Comparison of ENCODE assay signal across 28 cellular contexts in the genomic region with DNA sequence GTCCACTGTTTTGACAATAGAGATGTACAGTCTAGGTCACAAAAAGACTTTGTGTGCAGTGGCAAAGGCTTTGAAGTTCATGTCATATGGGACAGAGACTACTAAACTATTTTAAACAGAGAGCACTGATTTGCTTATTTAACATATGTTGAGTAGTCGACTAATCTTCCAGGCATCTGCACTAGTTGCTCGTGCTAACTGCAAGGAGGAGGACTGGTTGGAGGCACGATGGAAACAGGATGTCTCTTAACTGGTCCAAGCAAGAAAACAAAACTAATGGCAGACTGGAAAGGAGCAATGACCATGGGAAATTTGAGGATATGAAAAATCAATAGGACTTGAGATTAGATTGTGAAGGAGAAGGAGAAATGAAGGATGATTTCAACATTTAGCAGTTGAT. TPM values are rescaled to one million over a fixed set of nuclear protein-coding genes. Genes with fewer than 3 reads are reported as not detected.
DNase-seq lines count a peak whose midpoint lies in the region; ATAC-seq, FAIRE-seq and TF ChIP-seq lines count a peak whose summit lies in the region.
"Had no signal": no experiment of that assay in that cellular context is flagged by ENCODE, and none has a peak within 500 bp of the region (broad histone marks: within the 10 kb centered on the region; RNA-seq: fewer than 3 reads in every experiment).

No MANE protein-coding gene starts in this region.

- no peak overlapping the region for H3K23ac ChIP-seq in IMR-90 (ENCODE audit: low read depth, low read length)
- H3K23ac ChIP-seq in mesendoderm (ENCODE audit: low read length), result no peak overlapping the region

- TF ChIP-seq CTCF in IMR-90 (conservative IDR thresholded peaks at IDR 0.05; ENCODE audit: low read depth, low read length) (no peak), choroid plexus epithelial cell (conservative IDR thresholded peaks at IDR 0.05; ENCODE audit: low read depth, low read length) (no peak)

- H3K4me2 ChIP-seq in IMR-90 (ENCODE audit: low read depth, low read length) (peak overlapping the region; percentile 45), mesendoderm (ENCODE audit: low read length) (no peak overlapping the region)

- intact Hi-C loops in IMR-90 (cut with micrococcal nuclease), result loop anchor here (5.0 kb wide), 1 partner anchor 292 kb away; no protein-coding TSS in a partner anchor

- H3K79me2 ChIP-seq in mesendoderm (ENCODE audit: control insufficient read depth, insufficient read depth, low read length), result no peaks in the 10 kb centered on the region

- H4K5ac ChIP-seq in IMR-90 (ENCODE audit: low read depth, low read length) (peak overlapping the region; percentile 18; the same call in 1 of the 2 replicates), mesendoderm (ENCODE audit: low read length) (no peak overlapping the region)

- H3K14ac ChIP-seq in IMR-90 (replicated peaks; ENCODE audit: low read depth, low read length), result no peak overlapping the region

- H3K79me1 ChIP-seq in IMR-90 (ENCODE audit: low read depth in 1 of 2, low read length in 2 of 2) (peaks cover 10 to 37% of the 10 kb centered on the region in 2 experiments; a peak in 2 of 4 replicates), mesendoderm (ENCODE audit: low read length) (peaks cover 1% of the 10 kb centered on the region)

- H3K27ac ChIP-seq in IMR-90 (ENCODE audit: insufficient read depth, low read length) (peak overlapping the region; percentile 87; the same call in 1 of the 2 replicates), mesendoderm (ENCODE audit: low read depth, low read length) (no peak overlapping the region)
- H3K27ac ChIP-seq: gastrocnemius medialis, Peyer's patch, psoas muscle, transverse colon, VCaP had no signal

- H2BK5ac ChIP-seq in IMR-90 (ENCODE audit: low read depth, low read length, poor library complexity, severe bottlenecking) (peak overlapping the region; percentile 83), mesendoderm (ENCODE audit: low read length) (no peak overlapping the region)

- no peak overlapping the region; the same call in 1 of the 2 replicates for H2AK5ac ChIP-seq in IMR-90 (ENCODE audit: low read depth, low read length)
- no peak overlapping the region for H2AK5ac ChIP-seq in mesendoderm (ENCODE audit: low read length)

- no peaks in the 10 kb centered on the region for H3K9me3 ChIP-seq in IMR-90 (ENCODE audit: control insufficient read depth, insufficient read depth, low read length)
- H3K9me3 ChIP-seq: gastrocnemius medialis, Peyer's patch, psoas muscle, transverse colon had no signal

- H3K4me1 ChIP-seq in IMR-90 (ENCODE audit: control insufficient read depth, insufficient read depth, low read length) (peaks cover 10% of the 10 kb centered on the region), mesendoderm (ENCODE audit: control insufficient read depth, low read depth, low read length) (no peaks in the 10 kb centered on the region)
- H3K4me1 ChIP-seq: gastrocnemius medialis, Peyer's patch, psoas muscle had no signal

- H4K20me1 ChIP-seq in IMR-90 (ENCODE audit: insufficient read depth, low read length), result peaks cover 8% of the 10 kb centered on the region; the same call in 1 of the 2 replicates

- no peak for FAIRE-seq in H54 (lab: Jason Lieb, UNC)
- FAIRE-seq: astrocyte, H1 had no signal

- ATAC-seq in IMR-90 (ENCODE audit: low read depth) (peak; percentile 73), GM19463 (IDR thresholded peaks at IDR 0.05; ENCODE audit: unreplicated experiment) (no peak), HG03175 (IDR thresholded peaks at IDR 0.05; ENCODE audit: unreplicated experiment) (no peak)
- ATAC-seq: gastrocnemius medialis; naive thymus-derived CD8-positive, alpha-beta T cell; psoas muscle; sciatic nerve had no signal

- H3K9me1 ChIP-seq in IMR-90 (ENCODE audit: insufficient read depth, low read length), result peaks cover 7% of the 10 kb centered on the region

- dilution Hi-C loops in IMR-90 (cut with HindIII; ENCODE audit: low sequenced_read_pairs, unreplicated experiment), result no loop called here

- H3K18ac ChIP-seq in IMR-90 (ENCODE audit: low read depth, low read length) (peak overlapping the region; percentile 31; the same call in 1 of the 2 replicates), mesendoderm (ENCODE audit: low read length) (no peak overlapping the region)

- POLR2A ChIA-PET in IMR-90 (lab: Charles Lee; ENCODE audit: unreplicated experiment), result no interaction called here

- no peak overlapping the region; the same call in 1 of the 2 replicates for H3K56ac ChIP-seq in IMR-90 (ENCODE audit: extremely low read depth, insufficient read depth, low read length)
- H3K56ac ChIP-seq in mesendoderm (ENCODE audit: low read length), result no peak overlapping the region

- in situ Hi-C loops in IMR-90 (cut with MboI; ENCODE audit: low sequenced_read_pairs), result loop anchor here (5.0 kb wide), 1 partner anchor 357 kb away; no protein-coding TSS in a partner anchor

- H3K4ac ChIP-seq in IMR-90 (ENCODE audit: low read depth, low read length) (0 out of 2 replicates have a peak overlapping the region, but pooled peaks have one; percentile 56), mesendoderm (ENCODE audit: low read depth, low read length) (no peak overlapping the region)

- H4K8ac ChIP-seq in IMR-90 (ENCODE audit: low read depth in 2 of 2, low read length in 2 of 2) (peak overlapping the region in 1 of 2 experiments; percentile 43; a peak in 2 of 4 replicates), mesendoderm (ENCODE audit: low read depth, low read length) (no peak overlapping the region)

- TF ChIP-seq POLR2A in IMR-90 (IDR thresholded peaks at IDR 0.05; ENCODE audit: low read depth, low read length) (no peak), H54 (IDR thresholded peaks at IDR 0.05; ENCODE audit: low read depth, low read length) (no peak)

- no peak overlapping the region for H3K9ac ChIP-seq in IMR-90 (ENCODE audit: low read depth, low read length)
- H3K9ac ChIP-seq in mesendoderm (ENCODE audit: low read length), result no peak overlapping the region

- CTCF ChIA-PET in IMR-90 (lab: Yijun Ruan, JAX), result interaction anchor here (0.7 to 1.2 kb wide), 2 partner anchors 356 to 1281 kb away, joined by 3 to 4 read pairs; no protein-coding TSS in a partner anchor

- TF ChIP-seq RAD21 in IMR-90 (IDR thresholded peaks at IDR 0.05; ENCODE audit: low read length), result no peak

- no peak overlapping the region for H2AFZ ChIP-seq in IMR-90 (replicated peaks; ENCODE audit: low read length, poor library complexity)

- H3K4me3 ChIP-seq in IMR-90 (ENCODE audit: insufficient read depth, low read depth, low read length), result no peak overlapping the region
- no peak overlapping the region for H3K4me3 ChIP-seq in choroid plexus epithelial cell (ENCODE audit: low read depth, low read length)
- H3K4me3 ChIP-seq in mesendoderm (ENCODE audit: low read length), result no peak overlapping the region
- H3K4me3 ChIP-seq: gastrocnemius medialis, Peyer's patch, psoas muscle, transverse colon had no signal

- H2BK120ac ChIP-seq in IMR-90 (ENCODE audit: low read depth, low read length) (0 out of 2 replicates have a peak overlapping the region, but pooled peaks have one; percentile 9), mesendoderm (ENCODE audit: low read depth, low read length) (no peak overlapping the region)

- 0 out of 2 replicates have a peak overlapping the region, but pooled peaks have one; percentile 11 for H2BK20ac ChIP-seq in IMR-90 (ENCODE audit: low read depth, low read length)

- H2BK15ac ChIP-seq in IMR-90 (ENCODE audit: low read depth, low read length), result peak overlapping the region; percentile 4; the same call in 1 of the 3 replicates
- no peak overlapping the region for H2BK15ac ChIP-seq in mesendoderm (replicated peaks; ENCODE audit: low read depth)

- WGBS in IMR-90 (ENCODE audit: extremely low coverage in 2 of 2, insufficient read length in 1 of 2), 2 experiments, result 7% methylated on average over 2 of the region's 3 CpGs; no CpG with 5 or more reads in 1 of the 2 experiments
- WGBS in mesendoderm (ENCODE audit: extremely low coverage, insufficient coverage, low lambda C conversion rate), result no CpG with 5 or more reads among the region's 3 CpGs

- H3K36me3 ChIP-seq in IMR-90 (ENCODE audit: control insufficient read depth, insufficient read depth, low read length) (peaks cover 4% of the 10 kb centered on the region), mesendoderm (ENCODE audit: control insufficient read depth, insufficient read depth, low read length) (no peaks in the 10 kb centered on the region)

- peak overlapping the region; percentile 19; the same call in 1 of the 2 replicates for H4K91ac ChIP-seq in IMR-90 (ENCODE audit: insufficient read depth, low read depth, low read length)

- peak; percentile 58 for DNase-seq in EH (ENCODE audit: low read depth)
- peak; percentile 81 for DNase-seq in IMR-90
- DNase-seq in choroid plexus epithelial cell (ENCODE audit: low read depth), result peak; percentile 24
- peak; percentile 44 for DNase-seq in mesendoderm
- DNase-seq in H54 (ENCODE audit: insufficient read length, low spot score), result no peak
- DNase-seq: activated CD4-positive, alpha-beta T cell treated with anti-CD3 and anti-CD28 coated beads for 36 hours; caudate nucleus; cortex of kidney; effector memory CD4-positive, alpha-beta T cell; gastrocnemius medialis; kidney glomerular epithelial cell; naive thymus-derived CD8-positive, alpha-beta T cell; NCI-H1436; NCI-H2081 treated with DMSO at 0.1 percent for 48 hours; NCI-H2227 treated with DMSO at 0.1 percent for 48 hours; NCI-H526 treated with DMSO at 0.1 percent for 48 hours; Peyer's patch; psoas muscle; stimulated activated CD4-positive, alpha-beta T cell treated with anti-CD3 and anti-CD28 coated beads, Interleukin-4, amount 100 ng/mL, for 24 hours; SW 1271; T-helper 9 cell; transverse colon had no signal

- H2AK9ac ChIP-seq in IMR-90 (replicated peaks; ENCODE audit: low read depth, low read length, poor library complexity), result no peak overlapping the region

- no TSS peak for BruUV-seq in IMR-90 (replicated peaks; lab: Mats Ljungman, UMichigan)

- no peaks in the 10 kb centered on the region for H3K27me3 ChIP-seq in IMR-90 (ENCODE audit: control insufficient read depth, insufficient read depth, low read length)
- H3K27me3 ChIP-seq in mesendoderm (ENCODE audit: insufficient read depth, low read length, poor library complexity), result no peaks in the 10 kb centered on the region
- H3K27me3 ChIP-seq: gastrocnemius medialis, Peyer's patch, transverse colon had no signal

RNA-seq across cellular contexts. Expression of gene ERVFRD-1, which starts 28.5 kb away (rescaled TPM):
- not detected in 2 replicates for total RNA-seq in IMR-90 (2012; rRNA removed)
- not detected in 2 replicates for polyA plus RNA-seq in IMR-90 (2012; rRNA removed)
- polyA plus RNA-seq in IMR-90 (2012; cell fraction: cytosol; rRNA removed), result not detected in 2 replicates
- not detected in 2 replicates for polyA plus RNA-seq in IMR-90 (2012; cell fraction: nucleus; rRNA removed; ENCODE audit: low replicate concordance)
- polyA plus RNA-seq in mesendoderm (2013, experiment 1 of 2), result 0.03 TPM
- polyA plus RNA-seq in mesendoderm (2013, experiment 2 of 2), result 0.04 TPM
- total RNA-seq: activated CD4-positive, alpha-beta T cell treated with anti-CD3 and anti-CD28 coated beads for 36 hours; astrocyte; gastrocnemius medialis; H1; naive thymus-derived CD8-positive, alpha-beta T cell; Peyer's patch; transverse colon had no signal
- polyA plus RNA-seq: H1 had no signal

RNA-seq across cellular contexts. Expression of gene SMIM13, which starts 46.4 kb away (rescaled TPM):
- total RNA-seq in IMR-90 (2012; rRNA removed), result 10.0 and 17.2 TPM in 2 replicates
- polyA plus RNA-seq in IMR-90 (2012; rRNA removed), result 3.8 and 5.4 TPM in 2 replicates
- polyA plus RNA-seq in IMR-90 (2012; cell fraction: cytosol; rRNA removed), result 1.1 TPM in 2 replicates
- polyA plus RNA-seq in IMR-90 (2012; cell fraction: nucleus; rRNA removed; ENCODE audit: low replicate concordance), result 0.57 and 2.8 TPM in 2 replicates
- 9.3 TPM for polyA plus RNA-seq in mesendoderm (2013, experiment 1 of 2)
- polyA plus RNA-seq in mesendoderm (2013, experiment 2 of 2), result 9.0 TPM
